In genomic region chr5:161549106-161549505, GRCh38 we compare ENCODE assay signal across 13 cellular contexts. TPM values are rescaled to one million over a fixed set of nuclear protein-coding genes. Genes with fewer than 3 reads are reported as not detected.
A peak's percentile ranks its signal among the peaks of the same experiment; 100 is the strongest.
DNase-seq lines count a peak whose midpoint lies in the region; ATAC-seq and TF ChIP-seq lines count a peak whose summit lies in the region.
"Had no signal": no experiment of that assay in that cellular context is flagged by ENCODE, and none has a peak within 500 bp of the region (broad histone marks: within the 10 kb centered on the region; RNA-seq: fewer than 3 reads in every experiment).

No MANE protein-coding gene starts in this region.

- TF ChIP-seq CTCF in cardiac muscle cell (IDR thresholded peaks at IDR 0.05; ENCODE audit: low read depth, low read length) (no peak), lung (IDR thresholded peaks at IDR 0.05; ENCODE audit: control extremely low read depth, extremely low read depth) (no peak), type B pancreatic cell (conservative IDR thresholded peaks at IDR 0.05) (no peak)

- WGBS in lung, 2 donors: 5% methylated on average over 15 of the region's 15 CpGs

- intact Hi-C loops in Right ventricle myocardium inferior (cut with DNase I): no loop called here

- no peak overlapping the region for H3K9ac ChIP-seq in duodenal mucosa (ENCODE audit: low read depth in 1 of 2, low read length in 2 of 2)

- DNase-seq in cardiac muscle cell (ENCODE audit: low read depth in 1 of 2, low spot score in 1 of 2) (peak; percentile 18 to 37), Right ventricle myocardium inferior (ENCODE audit: missing footprints) (no peak), lung (ENCODE audit: low spot score) (no peak), type B pancreatic cell (ENCODE audit: extremely low spot score, unreplicated experiment) (no peak), inferior parietal cortex (ENCODE audit: extremely low spot score) (no peak), foreskin melanocyte (no peak)
- DNase-seq: esophagus squamous epithelium, T-helper 17 cell had no signal

- H3K27ac ChIP-seq in cardiac muscle cell (no peak overlapping the region), duodenal mucosa (ENCODE audit: low read depth, low read length) (no peak overlapping the region), lung (ENCODE audit: low read depth in 1 of 2, low read length in 1 of 2) (no peak overlapping the region)
- H3K27ac ChIP-seq: esophagus squamous epithelium had no signal

- peak overlapping the region; percentile 48 for H3K27ac Mint-ChIP-seq in type B pancreatic cell
- H3K27ac Mint-ChIP-seq: memory B cell, T-helper 17 cell had no signal

- H3K4me3 ChIP-seq in cardiac muscle cell: peak overlapping the region; percentile 51
- H3K4me3 ChIP-seq in duodenal mucosa (ENCODE audit: low read depth in 1 of 2, low read length in 2 of 2): peak overlapping the region; percentile 29 to 70
- peak overlapping the region; percentile 15 for H3K4me3 ChIP-seq in lung

- no peaks in the 10 kb centered on the region for H3K36me3 ChIP-seq in cardiac muscle cell
- H3K36me3 ChIP-seq in duodenal mucosa (ENCODE audit: control insufficient read depth in 1 of 2, insufficient read depth in 2 of 2, low read length in 2 of 2): no peaks in the 10 kb centered on the region
- H3K36me3 ChIP-seq in lung (ENCODE audit: control insufficient read depth in 2 of 2, insufficient read depth in 2 of 2, low read length in 2 of 2): no peaks in the 10 kb centered on the region
- H3K36me3 ChIP-seq: esophagus squamous epithelium had no signal

- H3K36me3 Mint-ChIP-seq in type B pancreatic cell: no peaks in the 10 kb centered on the region
- H3K36me3 Mint-ChIP-seq: memory B cell had no signal

- no peaks in the 10 kb centered on the region for H3K9me3 ChIP-seq in cardiac muscle cell (ENCODE audit: low read depth)
- no peaks in the 10 kb centered on the region for H3K9me3 ChIP-seq in duodenal mucosa (ENCODE audit: control insufficient read depth in 1 of 2, low read length in 2 of 2)
- H3K9me3 ChIP-seq in lung (ENCODE audit: control insufficient read depth in 2 of 2, insufficient read depth in 1 of 2, low read length in 1 of 2): no peaks in the 10 kb centered on the region
- H3K9me3 ChIP-seq: esophagus squamous epithelium had no signal

- H3K27me3 ChIP-seq in cardiac muscle cell (peaks cover 47% of the 10 kb centered on the region), duodenal mucosa (ENCODE audit: control insufficient read depth in 1 of 2, insufficient read depth in 2 of 2, low read length in 2 of 2) (peaks cover 6 to 34% of the 10 kb centered on the region in 2 donors), lung (ENCODE audit: control insufficient read depth, insufficient read depth) (no peaks in the 10 kb centered on the region)

- H3K27me3 Mint-ChIP-seq in type B pancreatic cell: peaks cover 80% of the 10 kb centered on the region

- peaks cover 9% of the 10 kb centered on the region for H3K9me3 Mint-ChIP-seq in type B pancreatic cell

- H3K4me3 Mint-ChIP-seq in type B pancreatic cell: peak overlapping the region; percentile 85
- H3K4me3 Mint-ChIP-seq: T-helper 17 cell had no signal

- H3K4me1 ChIP-seq in cardiac muscle cell (ENCODE audit: low read depth) (peaks cover 5% of the 10 kb centered on the region), duodenal mucosa (ENCODE audit: control insufficient read depth in 1 of 2, insufficient read depth in 2 of 2, low read length in 2 of 2) (peaks cover 9 to 21% of the 10 kb centered on the region in 2 donors), lung (ENCODE audit: control insufficient read depth in 2 of 2, insufficient read depth in 2 of 2, low read length in 2 of 2) (peaks cover 0 to 5% of the 10 kb centered on the region in 2 donors)

- H3K4me1 Mint-ChIP-seq in type B pancreatic cell (ENCODE audit: unreplicated experiment): peaks cover 8% of the 10 kb centered on the region
- H3K4me1 Mint-ChIP-seq: T-helper 17 cell had no signal

- ATAC-seq in Right ventricle myocardium inferior: no peak
- ATAC-seq in lung (ENCODE audit: insufficient read depth, low FRiP score): no peak
- ATAC-seq in GM21390 (IDR thresholded peaks at IDR 0.05; ENCODE audit: unreplicated experiment): no peak
- ATAC-seq: HCT116, T-helper 17 cell had no signal

RNA-seq across cellular contexts. Expression of gene GABRB2, which starts 2.6 kb away (rescaled TPM):
- total RNA-seq in cardiac muscle cell (1.8 and 3.3 TPM in 2 replicates), Right ventricle myocardium inferior (0.05 TPM), lung (1 to 10 TPM; 1.4 to 6.8 TPM), type B pancreatic cell (ENCODE audit: low replicate concordance) (2.5 and 6.6 TPM in 2 replicates)
- polyA plus RNA-seq in cardiac muscle cell (3.3 and 3.6 TPM in 2 replicates), lung (under 1 TPM; 0.28 to 0.31 TPM)
- total RNA-seq: T-helper 17 cell had no signal
- polyA plus RNA-seq: BJ had no signal

Comparison
In these comparisons a context has a peak if more than half of its experiments do, and no peak if none do; other contexts are left out.
1. DNase-seq: peak in cardiac muscle cell (2 of 2); none in Right ventricle myocardium inferior (single experiment), lung (single experiment), type B pancreatic cell (single experiment), inferior parietal cortex (single experiment) and foreskin melanocyte (single experiment).
2. Peak in every context shown above with its lines, with median percentiles within 50 percentile points of each other: H3K4me3 ChIP-seq.